27 cellular contexts compared by ENCODE assay signal in genomic region chr22:45295492-45295891, GRCh38. TPM values are rescaled to one million over a fixed set of nuclear protein-coding genes. Genes with fewer than 3 reads are reported as not detected.
"Had no signal": no experiment of that assay in that cellular context is flagged by ENCODE, and none has a peak within 500 bp of the region (broad histone marks: within the 10 kb centered on the region; RNA-seq: fewer than 3 reads in every experiment).

No MANE protein-coding gene starts in this region.

- H3K27me3 ChIP-seq: ascending aorta, brain microvascular endothelial cell, ovary, vagina had no signal

- H3K9me3 Mint-ChIP-seq: activated T-helper 1 cell treated with anti-CD3 and anti-CD28 coated beads, Interleukin-12 subunit alpha, Interleukin-12 subunit beta, Interleukin-2, Interleukin-4 antibody, amounts not matched to agents 30 ng/mL and 10 ng/mL and 1 ng/mL, durations not matched to agents 14 hours and 24 hours and 36 hours; dendritic cell treated with granulocyte-macrophage colony-stimulating factor and Interleukin-4, amounts not matched to agents 40 ng/mL and 50 ng/mL, for 4 days; natural killer cell; type B pancreatic cell had no signal

- H3K4me1 ChIP-seq: ascending aorta, prostate gland, vagina had no signal

- H3K27ac ChIP-seq: ascending aorta, brain microvascular endothelial cell, lower lobe of right lung, ovary, prostate gland, thoracic aorta, vagina had no signal

- DNase-seq: activated CD4-positive, alpha-beta T cell treated with anti-CD3 and anti-CD28 coated beads, Interleukin-2, amount 50 U/mL, for 48 hours; activated gamma-delta T cell treated with Interleukin-2 at 50 U/mL for 16 hours; brain microvascular endothelial cell; caudate nucleus; effector CD4-positive, alpha-beta T cell; erythroblast; foreskin fibroblast; kidney; lower lobe of right lung; natural killer cell; ovary; stimulated activated CD4-positive, alpha-beta T cell treated with anti-CD3 and anti-CD28 coated beads, Interleukin-2, amount 100 ng/mL, for 48 hours; stimulated activated CD8-positive, alpha-beta memory T cell treated with anti-CD3 and anti-CD28 coated beads, Interleukin-4, amount 100 ng/mL, for 48 hours; stimulated activated naive CD4-positive, alpha-beta T cell; T-helper 1 cell; T-helper 9 cell had no signal

- H3K4me3 ChIP-seq: ascending aorta, lower lobe of right lung, ovary, prostate gland, thoracic aorta, vagina had no signal

- ATAC-seq: lower lobe of right lung, natural killer cell had no signal

- H3K36me3 ChIP-seq: ascending aorta, brain microvascular endothelial cell, lower lobe of right lung, ovary, prostate gland, thoracic aorta, vagina had no signal

- H3K27ac Mint-ChIP-seq: activated T-helper 1 cell treated with anti-CD3 and anti-CD28 coated beads, Interleukin-12 subunit alpha, Interleukin-12 subunit beta, Interleukin-2, Interleukin-4 antibody, amounts not matched to agents 30 ng/mL and 10 ng/mL and 1 ng/mL, durations not matched to agents 14 hours and 24 hours and 36 hours; natural killer cell; type B pancreatic cell had no signal

- FAIRE-seq: kidney had no signal

- H3K36me3 Mint-ChIP-seq: natural killer cell, type B pancreatic cell had no signal

- H3K4me3 Mint-ChIP-seq: activated T-helper 1 cell treated with anti-CD3 and anti-CD28 coated beads, Interleukin-12 subunit alpha, Interleukin-12 subunit beta, Interleukin-2, Interleukin-4 antibody, amounts not matched to agents 30 ng/mL and 10 ng/mL and 1 ng/mL, durations not matched to agents 14 hours and 24 hours and 36 hours; dendritic cell treated with granulocyte-macrophage colony-stimulating factor and Interleukin-4, amounts not matched to agents 40 ng/mL and 50 ng/mL, for 4 days; natural killer cell; type B pancreatic cell had no signal

- H3K9me3 ChIP-seq: ascending aorta, lower lobe of right lung, ovary, prostate gland, thoracic aorta, vagina had no signal

RNA-seq across cellular contexts. Expression of gene UPK3A, which starts 10.7 kb away (rescaled TPM):
- total RNA-seq: activated T-helper 1 cell treated with anti-CD3 and anti-CD28 coated beads, Interleukin-12 subunit alpha, Interleukin-12 subunit beta, Interleukin-2, Interleukin-4 antibody, amounts not matched to agents 30 ng/mL and 10 ng/mL and 1 ng/mL, durations not matched to agents 14 hours and 24 hours and 36 hours; ascending aorta; fibroblast of lung; glomerular endothelial cell; kidney; lower lobe of right lung; mesenteric fat pad; ovary; thoracic aorta; vagina had no signal
- polyA plus RNA-seq: adipose tissue, fibroblast of lung had no signal
